In the genomic region with DNA sequence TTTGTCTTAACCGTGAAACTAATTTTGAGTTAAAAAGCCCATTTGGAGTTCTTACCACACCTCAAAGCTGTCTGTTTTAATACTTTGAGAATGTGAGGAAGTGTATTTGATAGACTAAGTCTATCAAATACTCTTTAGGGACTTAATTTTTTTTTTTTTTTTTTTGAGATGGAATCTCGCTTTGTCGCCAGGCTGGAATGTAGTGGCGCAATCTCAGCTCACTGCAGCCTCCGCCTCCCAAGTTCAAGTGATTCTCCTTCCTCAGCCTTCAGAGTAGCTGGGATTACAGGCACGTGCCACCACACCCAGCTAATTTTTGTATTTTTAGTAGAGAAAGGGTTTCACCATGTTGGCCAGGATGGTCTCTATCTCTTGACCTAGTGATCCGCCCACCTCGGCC, we compare ENCODE assay signal across 7 cellular contexts. TPM values are rescaled to one million over a fixed set of nuclear protein-coding genes. Genes with fewer than 3 reads are reported as not detected.
A peak's percentile ranks its signal among the peaks of the same experiment; 100 is the strongest.
DNase-seq lines count a peak whose midpoint lies in the region; ATAC-seq, FAIRE-seq and TF ChIP-seq lines count a peak whose summit lies in the region.
"Not testable (repeated sequence)": the region's sequence is repeated elsewhere in the genome, so short reads cannot be mapped to it uniquely, and the experiment has no call there.

No MANE protein-coding gene starts in this region.

- not testable (repeated sequence) for H3K27me3 Mint-ChIP-seq in Calu3 (ENCODE audit: unreplicated experiment); HFFc6 (ENCODE audit: insufficient read depth); astrocyte (ENCODE audit: low read depth, unreplicated experiment)

- not testable (repeated sequence) for FAIRE-seq in astrocyte (lab: Jason Lieb, UNC); HepG2 (lab: Jason Lieb, UNC)

- H3K36me3 Mint-ChIP-seq in Calu3 (ENCODE audit: insufficient read depth, unreplicated experiment), result peaks cover 14% of the 10 kb centered on the region
- H3K36me3 Mint-ChIP-seq in HFFc6 (ENCODE audit: low read depth), result peaks cover 32% of the 10 kb centered on the region
- not testable (repeated sequence) for H3K36me3 Mint-ChIP-seq in astrocyte (ENCODE audit: low read depth, unreplicated experiment)

- 97% methylated on average over 8 of the region's 8 CpGs for WGBS in HepG2 (ENCODE audit: low lambda C conversion rate)

- TF ChIP-seq POLR2A in HepG2 (IDR thresholded peaks at IDR 0.05; ENCODE audit: insufficient read depth in 1 of 2, low read depth in 2 of 2, low read length in 2 of 2), result not testable (repeated sequence)

- not testable (repeated sequence) for H3K27ac Mint-ChIP-seq in Calu3 (ENCODE audit: unreplicated experiment)
- peak overlapping the region; percentile 43 for H3K27ac Mint-ChIP-seq in HFFc6
- peak overlapping the region; percentile 80 for H3K27ac Mint-ChIP-seq in astrocyte (ENCODE audit: unreplicated experiment)

- not testable (repeated sequence) for H3K4me3 ChIP-seq in astrocyte (ENCODE audit: insufficient read depth, low read depth, low read length); choroid plexus epithelial cell (ENCODE audit: low read depth, low read length); fibroblast of pulmonary artery (replicated peaks; ENCODE audit: low read depth, low read length); HepG2 (replicated peaks in 1 of 3; ENCODE audit: insufficient read depth in 1 of 3, low read depth in 2 of 3, low read length in 3 of 3)

- H3K79me2 ChIP-seq in astrocyte (ENCODE audit: insufficient read depth, low read length) (peaks cover 89% of the 10 kb centered on the region), HepG2 (ENCODE audit: insufficient read depth, low read length) (peaks cover 78% of the 10 kb centered on the region)

- H3K9ac ChIP-seq in astrocyte (ENCODE audit: low read length); HepG2 (ENCODE audit: insufficient read depth, low read depth, low read length): not testable (repeated sequence)

- H3K27me3 ChIP-seq in astrocyte (ENCODE audit: insufficient read depth, low read length); HepG2 (ENCODE audit: control insufficient read depth in 1 of 2, insufficient read depth in 2 of 2, low read length in 2 of 2): not testable (repeated sequence)

- not testable (repeated sequence) for H3K4me3 Mint-ChIP-seq in Calu3 (ENCODE audit: low read depth, unreplicated experiment); astrocyte (ENCODE audit: unreplicated experiment)
- peak overlapping the region; percentile 28; the same call in 1 of the 2 replicates for H3K4me3 Mint-ChIP-seq in HFFc6

- H4K20me1 ChIP-seq in astrocyte (ENCODE audit: insufficient read depth, low read length) (peaks cover 57% of the 10 kb centered on the region), HepG2 (ENCODE audit: insufficient read depth, low read length) (peaks cover 51% of the 10 kb centered on the region)

- not testable (repeated sequence) for H2AFZ ChIP-seq in astrocyte (ENCODE audit: low read depth, low read length); HepG2 (ENCODE audit: low read length)

- BruUV-seq in Calu3 (replicated peaks; lab: Mats Ljungman, UMichigan); HepG2 (replicated peaks; lab: Mats Ljungman, UMichigan): not testable (repeated sequence)

- POLR2A ChIA-PET in HepG2 (lab: Yijun Ruan, JAX), result not testable (repeated sequence)

- not testable (repeated sequence) for H3K4me1 ChIP-seq in astrocyte (ENCODE audit: insufficient read depth, low read length)
- peaks cover 43% of the 10 kb centered on the region for H3K4me1 ChIP-seq in HepG2 (ENCODE audit: insufficient read depth, low read length)

- H3K36me3 ChIP-seq in astrocyte (ENCODE audit: insufficient read depth, low read length) (peaks cover 17% of the 10 kb centered on the region), HepG2 (replicated peaks in 1 of 2; ENCODE audit: control insufficient read depth in 1 of 2, insufficient read depth in 2 of 2, low read length in 2 of 2) (peaks cover 16 to 40% of the 10 kb centered on the region in 2 experiments)

- not testable (repeated sequence) for TF ChIP-seq CTCF in Calu3 (IDR thresholded peaks at IDR 0.05; ENCODE audit: unreplicated experiment); HFFc6 (IDR thresholded peaks at IDR 0.05); astrocyte (IDR thresholded peaks at IDR 0.05; ENCODE audit: insufficient read depth, low read depth, low read length); choroid plexus epithelial cell (conservative IDR thresholded peaks at IDR 0.05; ENCODE audit: low read depth, low read length); fibroblast of pulmonary artery (IDR thresholded peaks at IDR 0.05; ENCODE audit: low read length, missing control alignments); HepG2 (CRISPR knock-in tag; IDR thresholded peaks at IDR 0.05)

- DNase-seq in Calu3 (peak; percentile 21), HFFc6 (peak; percentile 15), NCI-H226 (peak; percentile 38), astrocyte (ENCODE audit: low read depth) (peak; percentile 15), choroid plexus epithelial cell (ENCODE audit: low read depth) (peak; percentile 47), fibroblast of pulmonary artery (ENCODE audit: low read depth) (peak; percentile 33)
- not testable (repeated sequence) for DNase-seq in HepG2 (ENCODE audit: low spot score)

- not testable (repeated sequence) for H3K4me2 ChIP-seq in astrocyte (ENCODE audit: low read length); HepG2 (ENCODE audit: low read depth, low read length)

- H3K9me3 Mint-ChIP-seq in Calu3 (ENCODE audit: low read depth, unreplicated experiment); HFFc6; astrocyte (ENCODE audit: unreplicated experiment): not testable (repeated sequence)

- CTCF ChIA-PET in Calu3 (lab: Charles Lee); HepG2 (lab: Yijun Ruan, JAX; ENCODE audit: low intra/inter-chr PET ratio, low total read pairs): not testable (repeated sequence)

- not testable (repeated sequence) for H3K27ac ChIP-seq in astrocyte (ENCODE audit: low read depth, low read length); HepG2 (ENCODE audit: extremely low read length, insufficient read depth, low read length)

- ATAC-seq in HepG2, result not testable (repeated sequence)

- intact Hi-C loops in Calu3 (cut with micrococcal nuclease; ENCODE audit: unreplicated experiment); HepG2 (cut with micrococcal nuclease; ENCODE audit: unreplicated experiment): not testable (repeated sequence)

- TF ChIP-seq RAD21 in HepG2 (CRISPR knock-in tag; IDR thresholded peaks at IDR 0.05), result not testable (repeated sequence)

- in situ Hi-C loops in HepG2 (cut with HindIII; ENCODE audit: extremely low pct_ligation_motif_present, low pct_unique_long_range_greater_than_20kb), result not testable (repeated sequence)

- not testable (repeated sequence) for H3K9me3 ChIP-seq in astrocyte (ENCODE audit: insufficient read depth, low read depth, low read length); HepG2 (ENCODE audit: low read length)

- H3K4me1 Mint-ChIP-seq in Calu3 (ENCODE audit: low read depth, unreplicated experiment), result peaks cover 14% of the 10 kb centered on the region
- peaks cover 39% of the 10 kb centered on the region for H3K4me1 Mint-ChIP-seq in HFFc6 (ENCODE audit: low read depth)
- peaks cover 16% of the 10 kb centered on the region for H3K4me1 Mint-ChIP-seq in astrocyte (ENCODE audit: low read depth, unreplicated experiment)

- TF ChIP-seq EP300 in HepG2 (IDR thresholded peaks at IDR 0.05; ENCODE audit: low read depth in 2 of 2, low read length in 2 of 2); HepG2 (CRISPR knock-in tag; IDR thresholded peaks at IDR 0.05; ENCODE audit: borderline replicate concordance): not testable (repeated sequence)

RNA-seq across cellular contexts. Expression of a gene that starts 7.3 kb away (rescaled TPM):
- total RNA-seq in Calu3 (2022) (50.5 and 69.1 TPM in 2 replicates), astrocyte (82.2 and 93.5 TPM in 2 replicates), HepG2 (2016; rRNA removed; fragmentation: Illumina TruSeq; extraction: Trizol) (256 and 318 TPM in 2 replicates)
- total RNA-seq in HFFc6 (2021; fragmentation: NEBNext Ultra II Directional; extraction: Animal tissue kit (Norgen Biotek cat#: 25700)), result 100 to 1,000 TPM; 105 to 126 (median 113) TPM
- total RNA-seq in HepG2 (2016; cell fraction: cytosol; rRNA removed; fragmentation: Illumina TruSeq; extraction: Trizol; ENCODE audit: low read depth), result 183 and 191 TPM in 2 replicates
- 264 and 346 TPM in 2 replicates for total RNA-seq in HepG2 (2016; cell fraction: insoluble cytoplasmic fraction; rRNA removed; fragmentation: Illumina TruSeq; extraction: Trizol)
- total RNA-seq in HepG2 (2016; cell fraction: membrane; rRNA removed; fragmentation: Illumina TruSeq; extraction: Trizol), result 220 and 248 TPM in 2 replicates
- total RNA-seq in HepG2 (2016; cell fraction: nucleus; rRNA removed; fragmentation: Illumina TruSeq; extraction: Trizol), result 294 and 317 TPM in 2 replicates
- 178 and 235 TPM in 2 replicates for polyA plus RNA-seq in HepG2 (2011; rRNA removed)
- 51.8 and 79.2 TPM in 2 replicates for polyA plus RNA-seq in HepG2 (2011; cell fraction: cytosol; rRNA removed)
- polyA plus RNA-seq in HepG2 (2011; cell fraction: nucleus; rRNA removed), result 111 and 127 TPM in 2 replicates
- 114 and 153 TPM in 2 replicates for polyA plus RNA-seq in HepG2 (2012)
- polyA plus RNA-seq in HepG2 (2016; cell fraction: cytosol; fragmentation: Illumina TruSeq; extraction: Trizol; ENCODE audit: low read depth), result 135 and 148 TPM in 2 replicates
- polyA plus RNA-seq in HepG2 (2016; cell fraction: insoluble cytoplasmic fraction; fragmentation: Illumina TruSeq; extraction: Trizol; ENCODE audit: low read depth), result 293 and 325 TPM in 2 replicates
- 190 and 203 TPM in 2 replicates for polyA plus RNA-seq in HepG2 (2016; cell fraction: membrane; fragmentation: Illumina TruSeq; extraction: Trizol; ENCODE audit: low read depth)
- polyA plus RNA-seq in HepG2 (2016; cell fraction: nucleus; fragmentation: Illumina TruSeq; extraction: Trizol; ENCODE audit: insufficient read depth, low read depth), result 291 and 292 TPM in 2 replicates
- 24.4 and 68.1 TPM in 2 replicates for polyA minus RNA-seq in HepG2 (2011; rRNA and poly(A)+ RNA removed; ENCODE audit: low replicate concordance)
- 92.9 and 94.7 TPM in 2 replicates for polyA minus RNA-seq in HepG2 (2011; cell fraction: cytosol; rRNA and poly(A)+ RNA removed)
- polyA minus RNA-seq in HepG2 (2011; cell fraction: nucleus; rRNA and poly(A)+ RNA removed), result 849 and 949 TPM in 2 replicates
